Comparison of ENCODE assay signal across 8 cellular contexts in genomic region chr5:131379723-131380122, GRCh38.
DNase-seq lines count a peak whose midpoint lies in the region; ATAC-seq lines count a peak whose summit lies in the region.

No MANE protein-coding gene starts in this region.

- DNase-seq in activated CD4-positive, alpha-beta T cell treated with anti-CD3 and anti-CD28 coated beads, Interleukin-2, amount 10 ng/mL, durations not matched to agents 7 days and 5 days: peak; percentile 67
- peak; percentile 32 to 51 for DNase-seq in stimulated activated CD4-positive, alpha-beta T cell treated with anti-CD3 and anti-CD28 coated beads, Interleukin-12 subunit alpha, Interleukin-12 subunit beta, amount 100 ng/mL, for 24 hours (ENCODE audit: low read depth in 2 of 2)
- DNase-seq in RKO (ENCODE audit: low spot score) (no peak), NCI-H2171 treated with DMSO at 0.1 percent for 48 hours (lab: John Stamatoyannopoulos, UW) (no peak)

- peaks cover 56% of the 10 kb centered on the region for H3K36me3 Mint-ChIP-seq in activated CD4-positive, alpha-beta T cell treated with anti-CD3 and anti-CD28 coated beads, Interleukin-2, amount 10 ng/mL, durations not matched to agents 7 days and 5 days (ENCODE audit: low read depth)

- ATAC-seq in GM19351 (IDR thresholded peaks at IDR 0.05; ENCODE audit: unreplicated experiment): peak; percentile 28
- ATAC-seq in HG03565 (IDR thresholded peaks at IDR 0.05; ENCODE audit: unreplicated experiment): peak; percentile 27
- ATAC-seq in esophagus mucosa: peak; percentile 47
- no peak for ATAC-seq in GM18519 (IDR thresholded peaks at IDR 0.05; ENCODE audit: low FRiP score, unreplicated experiment)

- peak overlapping the region; percentile 90 for H3K27ac Mint-ChIP-seq in activated CD4-positive, alpha-beta T cell treated with anti-CD3 and anti-CD28 coated beads, Interleukin-2, amount 10 ng/mL, durations not matched to agents 7 days and 5 days

- H3K4me1 Mint-ChIP-seq in activated CD4-positive, alpha-beta T cell treated with anti-CD3 and anti-CD28 coated beads, Interleukin-2, amount 10 ng/mL, durations not matched to agents 7 days and 5 days: peaks cover 91% of the 10 kb centered on the region

- peak overlapping the region; percentile 65 for H3K4me3 Mint-ChIP-seq in activated CD4-positive, alpha-beta T cell treated with anti-CD3 and anti-CD28 coated beads, Interleukin-2, amount 10 ng/mL, durations not matched to agents 7 days and 5 days

- no peaks in the 10 kb centered on the region for H3K27me3 Mint-ChIP-seq in activated CD4-positive, alpha-beta T cell treated with anti-CD3 and anti-CD28 coated beads, Interleukin-2, amount 10 ng/mL, durations not matched to agents 7 days and 5 days

- POLR2A ChIA-PET in activated CD4-positive, alpha-beta T cell treated with anti-CD3 and anti-CD28 coated beads, Interleukin-2, amount 10 ng/mL, durations not matched to agents 7 days and 5 days (lab: Charles Lee): interaction anchor here (0.6 kb wide), 1 partner anchor 169 kb away, joined by 3 read pairs; no protein-coding TSS in a partner anchor

- no peaks in the 10 kb centered on the region for H3K9me3 Mint-ChIP-seq in activated CD4-positive, alpha-beta T cell treated with anti-CD3 and anti-CD28 coated beads, Interleukin-2, amount 10 ng/mL, durations not matched to agents 7 days and 5 days

- CTCF ChIA-PET in activated CD4-positive, alpha-beta T cell treated with anti-CD3 and anti-CD28 coated beads, Interleukin-2, amount 10 ng/mL, durations not matched to agents 7 days and 5 days (lab: Charles Lee): interaction anchor here (0.6 to 4.4 kb wide), 4 partner anchors 11 to 115 kb away, joined by 3 to 28 read pairs (median 4); partner anchors contain the start of gene CDC42SE2

Comparison
In these comparisons a context has a peak if more than half of its experiments do, and no peak if none do; other contexts are left out.
1. DNase-seq: peak in activated CD4-positive, alpha-beta T cell treated with anti-CD3 and anti-CD28 coated beads, Interleukin-2, amount 10 ng/mL, durations not matched to agents 7 days and 5 days (single experiment) and stimulated activated CD4-positive, alpha-beta T cell treated with anti-CD3 and anti-CD28 coated beads, Interleukin-12 subunit alpha, Interleukin-12 subunit beta, amount 100 ng/mL, for 24 hours (2 of 2); none in RKO (single experiment) and NCI-H2171 treated with DMSO at 0.1 percent for 48 hours (single experiment).